In genomic region chr3:146195030-146195429, GRCh38 we compare ENCODE assay signal across 20 cellular contexts. TPM values are rescaled to one million over a fixed set of nuclear protein-coding genes. Genes with fewer than 3 reads are reported as not detected.
DNase-seq lines count a peak whose midpoint lies in the region; ATAC-seq, FAIRE-seq and TF ChIP-seq lines count a peak whose summit lies in the region.
"Had no signal": no experiment of that assay in that cellular context is flagged by ENCODE, and none has a peak within 500 bp of the region (broad histone marks: within the 10 kb centered on the region; RNA-seq: fewer than 3 reads in every experiment).

No MANE protein-coding gene starts in this region.

- H3K9me3 ChIP-seq in liver (ENCODE audit: control insufficient read depth in 4 of 4, low read length in 3 of 4), result no peaks in the 10 kb centered on the region
- no peaks in the 10 kb centered on the region for H3K9me3 ChIP-seq in HepG2 (ENCODE audit: low read length)
- no peaks in the 10 kb centered on the region for H3K9me3 ChIP-seq in esophagus squamous epithelium
- H3K9me3 ChIP-seq: SJSA1 had no signal

- TF ChIP-seq CTCF in liver (IDR thresholded peaks at IDR 0.05; ENCODE audit: low read depth, low read length, missing input control) (no peak), HepG2 (CRISPR knock-in tag; IDR thresholded peaks at IDR 0.05) (no peak), coronary artery (IDR thresholded peaks at IDR 0.05) (no peak), esophagus squamous epithelium (IDR thresholded peaks at IDR 0.05) (no peak)

- POLR2A ChIA-PET in HepG2 (lab: Yijun Ruan, JAX), result no interaction called here

- in situ Hi-C loops in HepG2 (cut with HindIII; ENCODE audit: extremely low pct_ligation_motif_present, low pct_unique_long_range_greater_than_20kb), result loop anchor here (25.0 kb wide), 1 partner anchor 408 kb away; no protein-coding TSS in a partner anchor

- H3K9ac ChIP-seq in liver (ENCODE audit: low read depth in 1 of 2, low read length in 2 of 2) (no peak overlapping the region), HepG2 (ENCODE audit: insufficient read depth, low read depth, low read length) (no peak overlapping the region)

- no peak overlapping the region for H2AFZ ChIP-seq in HepG2 (ENCODE audit: low read length)

- intact Hi-C loops in HepG2 (cut with micrococcal nuclease; ENCODE audit: unreplicated experiment), result no loop called here
- intact Hi-C loops in esophagus squamous epithelium (cut with DNase I), result no loop called here

- DNase-seq in HepG2 (ENCODE audit: low spot score) (no peak), coronary artery (ENCODE audit: low spot score) (no peak), lung microvascular endothelial cell (ENCODE audit: low read depth in 2 of 2) (peak; percentile 78 to 96), middle frontal gyrus (ENCODE audit: extremely low spot score, low spot score) (no peak), esophagus squamous epithelium (lab: John Stamatoyannopoulos, UW) (no peak)
- DNase-seq in activated T-cell treated with anti-CD3 and anti-CD28 coated beads, Interleukin-2, amount 50 U/mL, for 4 hours, result no peak
- DNase-seq: 8988T, DMS153, DND-41, Kasumi-1, NCI-H2029, NCI-H524 treated with DMSO at 0.1 percent for 48 hours, NCI-H82, Right ventricle myocardium superior, RPMI8226 had no signal

- H3K9me3 Mint-ChIP-seq in activated T-cell treated with anti-CD3 and anti-CD28 coated beads, Interleukin-2, amount 50 U/mL, for 4 hours, result no peaks in the 10 kb centered on the region

- peaks cover 4% of the 10 kb centered on the region for H3K27me3 Mint-ChIP-seq in activated T-cell treated with anti-CD3 and anti-CD28 coated beads, Interleukin-2, amount 50 U/mL, for 4 hours (ENCODE audit: low read depth)

- CTCF ChIA-PET in HepG2 (lab: Yijun Ruan, JAX; ENCODE audit: low intra/inter-chr PET ratio, low total read pairs), result no interaction called here

- BruUV-seq in HepG2 (replicated peaks; lab: Mats Ljungman, UMichigan), result no TSS peak

- TF ChIP-seq RAD21 in liver (IDR thresholded peaks at IDR 0.05) (no peak), HepG2 (CRISPR knock-in tag; IDR thresholded peaks at IDR 0.05) (no peak)

- WGBS in liver, result 72% methylated on average over 3 of the region's 3 CpGs
- 93% methylated on average over 3 of the region's 3 CpGs for WGBS in HepG2 (ENCODE audit: low lambda C conversion rate)
- 56 to 75% methylated on average over 3 of the region's 3 CpGs for WGBS in esophagus squamous epithelium, 2 donors

- H4K20me1 ChIP-seq in HepG2 (ENCODE audit: insufficient read depth, low read length), result no peaks in the 10 kb centered on the region

- H3K79me2 ChIP-seq in HepG2 (ENCODE audit: insufficient read depth, low read length), result no peaks in the 10 kb centered on the region

- FAIRE-seq in HepG2 (lab: Jason Lieb, UNC), result no peak
- FAIRE-seq: GM12892 had no signal

- no peak overlapping the region for H3K27ac ChIP-seq in liver (ENCODE audit: low read depth in 1 of 2, low read length in 2 of 2)
- no peak overlapping the region for H3K27ac ChIP-seq in HepG2 (ENCODE audit: extremely low read length, insufficient read depth, low read length)
- H3K27ac ChIP-seq in coronary artery, result peak overlapping the region; percentile 16 to 53
- no peak overlapping the region for H3K27ac ChIP-seq in esophagus squamous epithelium
- H3K27ac ChIP-seq: HL-60, SJSA1 had no signal

- H3K4me3 Mint-ChIP-seq in activated T-cell treated with anti-CD3 and anti-CD28 coated beads, Interleukin-2, amount 50 U/mL, for 4 hours, result no peak overlapping the region

- H3K4me1 ChIP-seq in liver (ENCODE audit: control insufficient read depth in 4 of 4, insufficient read depth in 4 of 4, low read length in 3 of 4) (no peaks in the 10 kb centered on the region), HepG2 (ENCODE audit: insufficient read depth, low read length) (no peaks in the 10 kb centered on the region), esophagus squamous epithelium (peaks cover 0 to 6% (median 0%) of the 10 kb centered on the region in 3 donors)
- H3K4me1 ChIP-seq: SJSA1 had no signal

- no peak for TF ChIP-seq EP300 in HepG2 (IDR thresholded peaks at IDR 0.05; ENCODE audit: low read depth in 2 of 2, low read length in 2 of 2)
- no peak for TF ChIP-seq EP300 in HepG2 (CRISPR knock-in tag; IDR thresholded peaks at IDR 0.05; ENCODE audit: borderline replicate concordance)

- H3K27me3 ChIP-seq in liver (ENCODE audit: control insufficient read depth in 4 of 4, insufficient read depth in 4 of 4, low read length in 3 of 4) (no peaks in the 10 kb centered on the region), HepG2 (ENCODE audit: control insufficient read depth in 1 of 2, insufficient read depth in 2 of 2, low read length in 2 of 2) (no peaks in the 10 kb centered on the region), esophagus squamous epithelium (no peaks in the 10 kb centered on the region)
- H3K27me3 ChIP-seq: SJSA1 had no signal

- no peaks in the 10 kb centered on the region for H3K36me3 Mint-ChIP-seq in activated T-cell treated with anti-CD3 and anti-CD28 coated beads, Interleukin-2, amount 50 U/mL, for 4 hours (ENCODE audit: insufficient read depth)

- no peak for TF ChIP-seq POLR2A in HepG2 (IDR thresholded peaks at IDR 0.05; ENCODE audit: insufficient read depth in 1 of 2, low read depth in 2 of 2, low read length in 2 of 2)
- TF ChIP-seq POLR2A in esophagus squamous epithelium (IDR thresholded peaks at IDR 0.05), result no peak

- H3K4me3 ChIP-seq in liver (ENCODE audit: low read depth in 1 of 3, low read length in 3 of 3), result no peak overlapping the region
- H3K4me3 ChIP-seq in HepG2 (replicated peaks in 1 of 3; ENCODE audit: insufficient read depth in 1 of 3, low read depth in 2 of 3, low read length in 3 of 3), result no peak overlapping the region
- H3K4me3 ChIP-seq in coronary artery, result no peak overlapping the region
- no peak overlapping the region for H3K4me3 ChIP-seq in esophagus squamous epithelium
- H3K4me3 ChIP-seq: SJSA1 had no signal

- ATAC-seq in HepG2 (no peak), GM21786 (IDR thresholded peaks at IDR 0.05; ENCODE audit: unreplicated experiment) (no peak)
- ATAC-seq in activated T-cell treated with anti-CD3 and anti-CD28 coated beads, Interleukin-2, amount 50 U/mL, for 4 hours, result no peak

- no peaks in the 10 kb centered on the region for H3K4me1 Mint-ChIP-seq in activated T-cell treated with anti-CD3 and anti-CD28 coated beads, Interleukin-2, amount 50 U/mL, for 4 hours (ENCODE audit: low read depth)

- no peak overlapping the region for H3K4me2 ChIP-seq in HepG2 (ENCODE audit: low read depth, low read length)

- H3K36me3 ChIP-seq in liver (ENCODE audit: control insufficient read depth in 4 of 4, insufficient read depth in 3 of 4, low read depth in 1 of 4, low read length in 3 of 4) (peaks cover 0 to 29% (median 10%) of the 10 kb centered on the region in 4 donors), HepG2 (replicated peaks in 1 of 2; ENCODE audit: control insufficient read depth in 1 of 2, insufficient read depth in 2 of 2, low read length in 2 of 2) (no peaks in the 10 kb centered on the region; a peak in 1 of 5 replicates), esophagus squamous epithelium (peaks cover 0 to 28% (median 0%) of the 10 kb centered on the region in 3 donors)
- H3K36me3 ChIP-seq: SJSA1 had no signal

RNA-seq across cellular contexts. Expression of gene PLOD2, which starts 34.0 kb away (rescaled TPM):
- 10 to 100 TPM; 27.2 to 57.0 TPM for total RNA-seq in liver
- polyA plus RNA-seq in liver, result 10 to 100 TPM; 18.6 to 21.4 TPM
- 65.4 and 107 TPM in 2 replicates for total RNA-seq in HepG2 (2016; rRNA removed; fragmentation: Illumina TruSeq; extraction: Trizol)
- 55.1 and 56.4 TPM in 2 replicates for total RNA-seq in HepG2 (2016; cell fraction: cytosol; rRNA removed; fragmentation: Illumina TruSeq; extraction: Trizol; ENCODE audit: low read depth)
- total RNA-seq in HepG2 (2016; cell fraction: insoluble cytoplasmic fraction; rRNA removed; fragmentation: Illumina TruSeq; extraction: Trizol), result 58.2 and 109 TPM in 2 replicates
- total RNA-seq in HepG2 (2016; cell fraction: membrane; rRNA removed; fragmentation: Illumina TruSeq; extraction: Trizol), result 31.2 and 40.2 TPM in 2 replicates
- total RNA-seq in HepG2 (2016; cell fraction: nucleus; rRNA removed; fragmentation: Illumina TruSeq; extraction: Trizol), result 140 and 154 TPM in 2 replicates
- 117 and 161 TPM in 2 replicates for polyA plus RNA-seq in HepG2 (2011; rRNA removed)
- polyA plus RNA-seq in HepG2 (2011; cell fraction: cytosol; rRNA removed), result 48.7 and 83.1 TPM in 2 replicates
- 63.2 and 66.3 TPM in 2 replicates for polyA plus RNA-seq in HepG2 (2011; cell fraction: nucleus; rRNA removed)
- polyA plus RNA-seq in HepG2 (2012), result 380 and 471 TPM in 2 replicates
- polyA plus RNA-seq in HepG2 (2016; cell fraction: cytosol; fragmentation: Illumina TruSeq; extraction: Trizol; ENCODE audit: low read depth), result 4.4 and 5.3 TPM in 2 replicates
- 50.2 and 53.0 TPM in 2 replicates for polyA plus RNA-seq in HepG2 (2016; cell fraction: insoluble cytoplasmic fraction; fragmentation: Illumina TruSeq; extraction: Trizol; ENCODE audit: low read depth)
- 12.8 and 17.0 TPM in 2 replicates for polyA plus RNA-seq in HepG2 (2016; cell fraction: membrane; fragmentation: Illumina TruSeq; extraction: Trizol; ENCODE audit: low read depth)
- polyA plus RNA-seq in HepG2 (2016; cell fraction: nucleus; fragmentation: Illumina TruSeq; extraction: Trizol; ENCODE audit: insufficient read depth, low read depth), result 140 and 144 TPM in 2 replicates
- 4.7 and 59.2 TPM in 2 replicates for polyA minus RNA-seq in HepG2 (2011; rRNA and poly(A)+ RNA removed; ENCODE audit: low replicate concordance)
- polyA minus RNA-seq in HepG2 (2011; cell fraction: cytosol; rRNA and poly(A)+ RNA removed), result 147 and 173 TPM in 2 replicates
- 370 and 469 TPM in 2 replicates for polyA minus RNA-seq in HepG2 (2011; cell fraction: nucleus; rRNA and poly(A)+ RNA removed)
- total RNA-seq in lung microvascular endothelial cell, result 76.3 and 121 TPM in 2 replicates
- total RNA-seq in esophagus squamous epithelium, result 10 to 100 TPM; 13.3 to 29.1 (median 23.2) TPM
- total RNA-seq in activated T-cell treated with anti-CD3 and anti-CD28 coated beads, Interleukin-2, amount 50 U/mL, for 4 hours, result under 1 TPM; 0.21 to 0.71 (median 0.61) TPM

RNA-seq across cellular contexts. Expression of gene PLSCR4, which starts 55.9 kb away (rescaled TPM):
- total RNA-seq in liver, result 10 to 100 TPM; 46.1 to 56.4 TPM
- 10 to 100 TPM; 19.5 to 23.8 TPM for polyA plus RNA-seq in liver
- total RNA-seq in HepG2 (2016; rRNA removed; fragmentation: Illumina TruSeq; extraction: Trizol), result 1.5 and 1.8 TPM in 2 replicates
- total RNA-seq in HepG2 (2016; cell fraction: cytosol; rRNA removed; fragmentation: Illumina TruSeq; extraction: Trizol; ENCODE audit: low read depth), result 0.44 and 1.0 TPM in 2 replicates
- total RNA-seq in HepG2 (2016; cell fraction: insoluble cytoplasmic fraction; rRNA removed; fragmentation: Illumina TruSeq; extraction: Trizol), result 1.3 and 2.4 TPM in 2 replicates
- total RNA-seq in HepG2 (2016; cell fraction: membrane; rRNA removed; fragmentation: Illumina TruSeq; extraction: Trizol), result 0.59 and 0.68 TPM in 2 replicates
- total RNA-seq in HepG2 (2016; cell fraction: nucleus; rRNA removed; fragmentation: Illumina TruSeq; extraction: Trizol), result 3.8 and 4.6 TPM in 2 replicates
- polyA plus RNA-seq in HepG2 (2011; rRNA removed), result 59.0 and 67.3 TPM in 2 replicates
- polyA plus RNA-seq in HepG2 (2011; cell fraction: cytosol; rRNA removed), result 27.4 and 44.1 TPM in 2 replicates
- polyA plus RNA-seq in HepG2 (2011; cell fraction: nucleus; rRNA removed), result 67.2 and 67.3 TPM in 2 replicates
- 39.1 and 43.5 TPM in 2 replicates for polyA plus RNA-seq in HepG2 (2012)
- 0.25 and 0.26 TPM in 2 replicates for polyA plus RNA-seq in HepG2 (2016; cell fraction: cytosol; fragmentation: Illumina TruSeq; extraction: Trizol; ENCODE audit: low read depth)
- polyA plus RNA-seq in HepG2 (2016; cell fraction: insoluble cytoplasmic fraction; fragmentation: Illumina TruSeq; extraction: Trizol; ENCODE audit: low read depth), result 1.4 and 2.2 TPM in 2 replicates
- 0.14 and 0.26 TPM in 2 replicates for polyA plus RNA-seq in HepG2 (2016; cell fraction: membrane; fragmentation: Illumina TruSeq; extraction: Trizol; ENCODE audit: low read depth)
- 3.5 and 3.6 TPM in 2 replicates for polyA plus RNA-seq in HepG2 (2016; cell fraction: nucleus; fragmentation: Illumina TruSeq; extraction: Trizol; ENCODE audit: insufficient read depth, low read depth)
- 9.6 and 70.2 TPM in 2 replicates for polyA minus RNA-seq in HepG2 (2011; rRNA and poly(A)+ RNA removed; ENCODE audit: low replicate concordance)
- polyA minus RNA-seq in HepG2 (2011; cell fraction: cytosol; rRNA and poly(A)+ RNA removed), result 22.8 and 27.0 TPM in 2 replicates
- polyA minus RNA-seq in HepG2 (2011; cell fraction: nucleus; rRNA and poly(A)+ RNA removed), result 80.7 and 102 TPM in 2 replicates
- 494 and 1,169 TPM in 2 replicates for total RNA-seq in lung microvascular endothelial cell
- total RNA-seq in esophagus squamous epithelium, result 10 to 100 TPM in 2 of 4 donors, 1 to 10 TPM in 2; 5.5 to 39.1 (median 13.4) TPM
- total RNA-seq in activated T-cell treated with anti-CD3 and anti-CD28 coated beads, Interleukin-2, amount 50 U/mL, for 4 hours, result under 1 TPM in 1 of 3 donors, not detected in 2; 0.24 TPM

Comparison
In these comparisons a context has a peak if more than half of its experiments do, and no peak if none do; other contexts are left out.
1. H3K27ac ChIP-seq: peak in coronary artery (2 of 2); none in liver (0 of 2), HepG2 (single experiment) and esophagus squamous epithelium (0 of 4).
2. DNase-seq: peak in lung microvascular endothelial cell (2 of 2); none in HepG2 (single experiment), coronary artery (single experiment), middle frontal gyrus (single experiment), esophagus squamous epithelium (single experiment) and activated T-cell treated with anti-CD3 and anti-CD28 coated beads, Interleukin-2, amount 50 U/mL, for 4 hours (single experiment).
3. RNA of gene PLOD2, which starts 34.0 kb away (total RNA-seq): 76.3 to 121 TPM in lung microvascular endothelial cell, 31.2 to 154 TPM in HepG2, 27.2 to 57.0 TPM in liver and 13.3 to 29.1 TPM in esophagus squamous epithelium; 0.21 to 0.71 TPM in activated T-cell treated with anti-CD3 and anti-CD28 coated beads, Interleukin-2, amount 50 U/mL, for 4 hours; every median in the first group is over 4 times any median in the second.